8 cellular contexts compared by ENCODE assay signal in genomic region chr12:26833692-26834168, GRCh38. TPM values are rescaled to one million over a fixed set of nuclear protein-coding genes. Genes with fewer than 3 reads are reported as not detected.
DNase-seq lines count a peak whose midpoint lies in the region; ATAC-seq and TF ChIP-seq lines count a peak whose summit lies in the region.

No MANE protein-coding gene starts in this region.

- H3K36me3 Mint-ChIP-seq in activated naive CD4-positive, alpha-beta T cell treated with anti-CD3 and anti-CD28 coated beads for 36 hours (ENCODE audit: low read depth), result peaks cover 1% of the 10 kb centered on the region
- H3K36me3 Mint-ChIP-seq in progenitor cell of endocrine pancreas (ENCODE audit: insufficient read depth), result peaks cover 1% of the 10 kb centered on the region

- peak overlapping the region; percentile 85 for H3K4me3 Mint-ChIP-seq in activated naive CD4-positive, alpha-beta T cell treated with anti-CD3 and anti-CD28 coated beads for 36 hours
- peak overlapping the region; percentile 94 for H3K4me3 Mint-ChIP-seq in progenitor cell of endocrine pancreas (ENCODE audit: low read depth)

- CTCF ChIA-PET in activated naive CD4-positive, alpha-beta T cell treated with anti-CD3 and anti-CD28 coated beads for 36 hours (lab: Charles Lee), result interaction anchor here (0.6 to 2.5 kb wide), 13 partner anchors 10 to 88 kb away, joined by 3 to 11 read pairs (median 3); no protein-coding TSS in a partner anchor

- peaks cover 0 to 36% (median 22%) of the 10 kb centered on the region in 9 donors for H3K4me1 ChIP-seq in heart right ventricle

- H3K4me3 ChIP-seq in AG09309 (ENCODE audit: control insufficient read depth, low read depth, low read length) (peak overlapping the region; percentile 64), heart right ventricle (peak overlapping the region; percentile 22 to 99 (median 88))

- H3K36me3 ChIP-seq in heart right ventricle, result no peaks in the 10 kb centered on the region

- H3K27ac Mint-ChIP-seq in activated naive CD4-positive, alpha-beta T cell treated with anti-CD3 and anti-CD28 coated beads for 36 hours, result peak overlapping the region; percentile 66
- H3K27ac Mint-ChIP-seq in progenitor cell of endocrine pancreas, result peak overlapping the region; percentile 94

- DNase-seq in AG09309 (ENCODE audit: low read depth), result no peak
- DNase-seq in NCI-H82 (lab: John Stamatoyannopoulos, UW), result peak; percentile 94
- peak; percentile 53 for DNase-seq in activated naive CD4-positive, alpha-beta T cell treated with anti-CD3 and anti-CD28 coated beads for 36 hours
- peak in 1 of 2 donors; percentile 37 for DNase-seq in heart right ventricle
- DNase-seq in progenitor cell of endocrine pancreas (ENCODE audit: low spot score, unreplicated experiment), result peak; percentile 54
- no peak for DNase-seq in cerebellar nuclear complex (lab: John Stamatoyannopoulos, UW)

- WGBS in heart right ventricle, 2 donors, result 9 to 10% methylated on average over 23 of the region's 23 CpGs

- H3K4me1 Mint-ChIP-seq in activated naive CD4-positive, alpha-beta T cell treated with anti-CD3 and anti-CD28 coated beads for 36 hours (ENCODE audit: low read depth), result peaks cover 27% of the 10 kb centered on the region
- H3K4me1 Mint-ChIP-seq in progenitor cell of endocrine pancreas (ENCODE audit: low read depth), result peaks cover 26% of the 10 kb centered on the region

- TF ChIP-seq POLR2A in GM19193 (IDR thresholded peaks at IDR 0.05; ENCODE audit: extremely low read depth, insufficient read depth, insufficient read length), result peak; percentile 41

- intact Hi-C loops in activated naive CD4-positive, alpha-beta T cell treated with anti-CD3 and anti-CD28 coated beads for 36 hours (cut with micrococcal nuclease), result loop anchor here (1.0 to 5.0 kb wide), 13 partner anchors 12 to 877 kb away; partner anchors contain the start of genes FGFR1OP2, MRPS35, STK38L and TM7SF3
- intact Hi-C loops in heart right ventricle (cut with DNase I), result loop anchor here in 7 of 10 donors (5.0 to 10.0 kb wide), 5 partner anchors 51 to 181 kb away; partner anchors contain the start of gene TM7SF3 (in 1 of the 7)

- H3K27ac ChIP-seq in heart right ventricle, result peak overlapping the region in 8 of 10 donors; percentile 16 to 97 (median 50)

- H3K9me3 ChIP-seq in heart right ventricle, result no peaks in the 10 kb centered on the region

- H3K27me3 Mint-ChIP-seq in activated naive CD4-positive, alpha-beta T cell treated with anti-CD3 and anti-CD28 coated beads for 36 hours (ENCODE audit: low read depth), result no peaks in the 10 kb centered on the region
- peaks cover 15% of the 10 kb centered on the region for H3K27me3 Mint-ChIP-seq in progenitor cell of endocrine pancreas

- H3K9me3 Mint-ChIP-seq in activated naive CD4-positive, alpha-beta T cell treated with anti-CD3 and anti-CD28 coated beads for 36 hours, result no peaks in the 10 kb centered on the region
- peaks cover 2% of the 10 kb centered on the region for H3K9me3 Mint-ChIP-seq in progenitor cell of endocrine pancreas (ENCODE audit: low read depth)

- H3K27me3 ChIP-seq in heart right ventricle, result no peaks in the 10 kb centered on the region

- ATAC-seq in heart right ventricle (no peak), HG03095 (IDR thresholded peaks at IDR 0.05; ENCODE audit: unreplicated experiment) (no peak)

- TF ChIP-seq CTCF in AG09309 (IDR thresholded peaks at IDR 0.05; ENCODE audit: control insufficient read depth, insufficient read depth, low read depth, low read length, missing control alignments), result no peak
- TF ChIP-seq CTCF in heart right ventricle (IDR thresholded peaks at IDR 0.05), result no peak
- no peak for TF ChIP-seq CTCF in progenitor cell of endocrine pancreas (IDR thresholded peaks at IDR 0.05; ENCODE audit: unreplicated experiment)

RNA-seq across cellular contexts. Expression of gene ITPR2, which starts 0.7 kb away (rescaled TPM):
- 10 to 100 TPM; 24.4 to 24.5 TPM for total RNA-seq in activated naive CD4-positive, alpha-beta T cell treated with anti-CD3 and anti-CD28 coated beads for 36 hours
- total RNA-seq in heart right ventricle, result 10 to 100 TPM in 9 of 10 donors, 1 to 10 TPM in 1; 9.1 to 18.9 (median 14.8) TPM
- 1 to 10 TPM; 2.0 to 4.9 TPM for polyA plus RNA-seq in heart right ventricle
- total RNA-seq in progenitor cell of endocrine pancreas, result 72.4 and 78.0 TPM in 2 replicates

Comparison
In these comparisons a context has a peak if more than half of its experiments do, and no peak if none do; other contexts are left out.
1. DNase-seq: peak in NCI-H82 (single experiment), activated naive CD4-positive, alpha-beta T cell treated with anti-CD3 and anti-CD28 coated beads for 36 hours (single experiment) and progenitor cell of endocrine pancreas (single experiment); none in AG09309 (single experiment) and cerebellar nuclear complex (0 of 2).